ENCODE assay signal across 31 cellular contexts in the genomic region with DNA sequence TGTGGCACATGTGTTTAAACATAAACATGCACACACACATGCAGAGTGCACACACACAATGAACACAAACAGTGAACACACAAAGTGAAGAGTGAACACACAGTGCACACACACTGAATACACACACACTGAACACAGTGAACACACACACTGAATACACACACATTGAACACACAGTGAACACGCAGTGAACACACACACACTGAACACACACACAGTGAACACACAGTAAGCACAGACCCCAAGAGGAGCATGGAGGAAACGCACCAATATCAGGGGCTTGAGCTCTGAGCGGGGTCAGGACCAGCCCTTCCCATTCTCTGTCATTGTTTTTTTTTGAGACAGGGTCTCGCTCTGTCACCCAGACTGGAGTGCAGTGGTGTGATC. TPM values are rescaled to one million over a fixed set of nuclear protein-coding genes. Genes with fewer than 3 reads are reported as not detected.
"Had no signal": no experiment of that assay in that cellular context is flagged by ENCODE, and none has a peak within 500 bp of the region (broad histone marks: within the 10 kb centered on the region; RNA-seq: fewer than 3 reads in every experiment).

No MANE protein-coding gene starts in this region.

- H3K4me1 Mint-ChIP-seq: activated CD8-positive, alpha-beta memory T cell treated with anti-CD3 and anti-CD28 coated beads, Interleukin-2, amount 10 ng/mL, durations not matched to agents 7 days and 5 days had no signal

- H3K27ac ChIP-seq: ascending aorta, body of pancreas, SK-N-MC had no signal

- H3K4me3 ChIP-seq: ascending aorta, body of pancreas, MG63, SK-N-MC had no signal

- H3K27ac Mint-ChIP-seq: activated CD4-positive, alpha-beta T cell treated with anti-CD3 and anti-CD28 coated beads, Interleukin-2, amount 10 ng/mL, durations not matched to agents 24 days and 14 days; activated CD8-positive, alpha-beta memory T cell treated with anti-CD3 and anti-CD28 coated beads, Interleukin-2, amount 10 ng/mL, durations not matched to agents 7 days and 5 days; activated naive CD4-positive, alpha-beta T cell treated with anti-CD3 and anti-CD28 coated beads, Interleukin-2, amount 50 U/mL, for 72 hours; activated naive CD8-positive, alpha-beta T cell treated with anti-CD3 and anti-CD28 coated beads, Interleukin-2, amount 50 U/mL, for 24 hours; activated T-cell treated with anti-CD3 and anti-CD28 coated beads, Interleukin-2, amount 50 U/mL, for 24 hours; activated T-helper 1 cell treated with anti-CD3 and anti-CD28 coated beads, Interleukin-12 subunit alpha, Interleukin-12 subunit beta, Interleukin-2, Interleukin-4 antibody, amounts not matched to agents 30 ng/mL and 10 ng/mL and 1 ng/mL, durations not matched to agents 14 hours and 24 hours and 36 hours; T-cell had no signal

- H3K4me3 Mint-ChIP-seq: activated CD4-positive, alpha-beta T cell treated with anti-CD3 and anti-CD28 coated beads, Interleukin-2, amount 10 ng/mL, durations not matched to agents 24 days and 14 days; activated CD8-positive, alpha-beta memory T cell treated with anti-CD3 and anti-CD28 coated beads, Interleukin-2, amount 10 ng/mL, durations not matched to agents 7 days and 5 days; activated naive CD8-positive, alpha-beta T cell treated with anti-CD3 and anti-CD28 coated beads, Interleukin-2, amount 50 U/mL, for 24 hours; activated T-cell treated with anti-CD3 and anti-CD28 coated beads, Interleukin-2, amount 50 U/mL, for 24 hours; activated T-helper 1 cell treated with anti-CD3 and anti-CD28 coated beads, Interleukin-12 subunit alpha, Interleukin-12 subunit beta, Interleukin-2, Interleukin-4 antibody, amounts not matched to agents 30 ng/mL and 10 ng/mL and 1 ng/mL, durations not matched to agents 14 hours and 24 hours and 36 hours; T-cell had no signal

- FAIRE-seq: bronchial epithelial cell had no signal

- H3K9me3 Mint-ChIP-seq: activated CD4-positive, alpha-beta T cell treated with anti-CD3 and anti-CD28 coated beads, Interleukin-2, amount 10 ng/mL, durations not matched to agents 24 days and 14 days; activated naive CD4-positive, alpha-beta T cell treated with anti-CD3 and anti-CD28 coated beads, Interleukin-2, amount 50 U/mL, for 72 hours; activated naive CD8-positive, alpha-beta T cell treated with anti-CD3 and anti-CD28 coated beads, Interleukin-2, amount 50 U/mL, for 24 hours; activated T-cell treated with anti-CD3 and anti-CD28 coated beads, Interleukin-2, amount 50 U/mL, for 24 hours; activated T-helper 1 cell treated with anti-CD3 and anti-CD28 coated beads, Interleukin-12 subunit alpha, Interleukin-12 subunit beta, Interleukin-2, Interleukin-4 antibody, amounts not matched to agents 30 ng/mL and 10 ng/mL and 1 ng/mL, durations not matched to agents 14 hours and 24 hours and 36 hours; T-cell had no signal

- DNase-seq: activated CD4-positive, alpha-beta T cell treated with anti-CD3 and anti-CD28 coated beads for 1 hour; activated CD4-positive, alpha-beta T cell treated with anti-CD3 and anti-CD28 coated beads, Interleukin-2, amount 10 ng/mL, durations not matched to agents 24 days and 14 days; activated CD4-positive, alpha-beta T cell treated with anti-CD3 and anti-CD28 coated beads, Interleukin-2, amount 50 U/mL, for 48 hours; activated CD8-positive, alpha-beta memory T cell treated with anti-CD3 and anti-CD28 coated beads, Interleukin-2, amount 10 ng/mL, durations not matched to agents 7 days and 5 days; activated effector memory CD4-positive, alpha-beta T cell treated with Interleukin-2 at 50 U/mL for 16 hours; activated naive CD4-positive, alpha-beta T cell treated with Interleukin-2 at 50 U/mL for 16 hours; activated naive CD8-positive, alpha-beta T cell treated with anti-CD3 and anti-CD28 coated beads, Interleukin-2, amount 50 U/mL, for 24 hours; activated T-cell treated with anti-CD3 and anti-CD28 coated beads, Interleukin-2, amount 50 U/mL, for 24 hours; amniotic stem cell; body of pancreas; central memory CD4-positive, alpha-beta T cell; MG63; MV-4-11; NCI-H1092 treated with DMSO at 0.1 percent for 48 hours; NCI-H1417 treated with DMSO at 0.1 percent for 48 hours; NCI-H1694; NCI-H2029 treated with DMSO at 0.1 percent for 48 hours; NCI-H510A treated with DMSO at 0.1 percent for 48 hours; NCI-H69; NK-92 treated with Interleukin-12 subunit alpha and Interleukin-12 subunit beta, amount 100 ng/mL, for 24 hours; OCI-M1; RPMI8226; T-cell had no signal

- H3K9me3 ChIP-seq: ascending aorta, body of pancreas, MG63 had no signal

- ATAC-seq: activated CD8-positive, alpha-beta memory T cell treated with anti-CD3 and anti-CD28 coated beads, Interleukin-2, amount 10 ng/mL, durations not matched to agents 7 days and 5 days; activated naive CD4-positive, alpha-beta T cell treated with anti-CD3 and anti-CD28 coated beads, Interleukin-2, amount 50 U/mL, for 72 hours; activated naive CD8-positive, alpha-beta T cell treated with anti-CD3 and anti-CD28 coated beads, Interleukin-2, amount 50 U/mL, for 24 hours; body of pancreas; Panc1; Right ventricle myocardium inferior; T-cell had no signal

- H3K27me3 ChIP-seq: ascending aorta, body of pancreas, MG63 had no signal

- H3K27me3 Mint-ChIP-seq: activated CD4-positive, alpha-beta T cell treated with anti-CD3 and anti-CD28 coated beads, Interleukin-2, amount 10 ng/mL, durations not matched to agents 24 days and 14 days; activated CD8-positive, alpha-beta memory T cell treated with anti-CD3 and anti-CD28 coated beads, Interleukin-2, amount 10 ng/mL, durations not matched to agents 7 days and 5 days; activated naive CD8-positive, alpha-beta T cell treated with anti-CD3 and anti-CD28 coated beads, Interleukin-2, amount 50 U/mL, for 24 hours; activated T-cell treated with anti-CD3 and anti-CD28 coated beads, Interleukin-2, amount 50 U/mL, for 24 hours; T-cell had no signal

RNA-seq across cellular contexts. Expression of gene FNDC11, which starts 37.2 kb away (rescaled TPM):
- total RNA-seq: ascending aorta had no signal

RNA-seq across cellular contexts. Expression of gene SRMS, which starts 43.6 kb away (rescaled TPM):
- total RNA-seq: activated CD4-positive, alpha-beta T cell treated with anti-CD3 and anti-CD28 coated beads, Interleukin-2, amount 10 ng/mL, durations not matched to agents 24 days and 14 days; activated CD8-positive, alpha-beta memory T cell treated with anti-CD3 and anti-CD28 coated beads, Interleukin-2, amount 10 ng/mL, durations not matched to agents 7 days and 5 days; activated naive CD4-positive, alpha-beta T cell treated with anti-CD3 and anti-CD28 coated beads, Interleukin-2, amount 50 U/mL, for 72 hours; activated T-helper 1 cell treated with anti-CD3 and anti-CD28 coated beads, Interleukin-12 subunit alpha, Interleukin-12 subunit beta, Interleukin-2, Interleukin-4 antibody, amounts not matched to agents 30 ng/mL and 10 ng/mL and 1 ng/mL, durations not matched to agents 14 hours and 24 hours and 36 hours; ascending aorta; body of pancreas; Right ventricle myocardium inferior; T-cell; T-helper 2 cell treated with Interferon-gamma antibody and Interleukin-4, amounts not matched to agents 100 ng/mL and 5 ng/mL, for 36 hours had no signal

RNA-seq across cellular contexts. Expression of gene PTK6, which starts 54.0 kb away (rescaled TPM):
- total RNA-seq: ascending aorta had no signal
